8 cellular contexts compared by ENCODE assay signal in genomic region chr1:6554031-6554906, GRCh38. TPM values are rescaled to one million over a fixed set of nuclear protein-coding genes. Genes with fewer than 3 reads are reported as not detected.
A peak's percentile ranks its signal among the peaks of the same experiment; 100 is the strongest.
DNase-seq lines count a peak whose midpoint lies in the region; ATAC-seq and TF ChIP-seq lines count a peak whose summit lies in the region.

TSS of gene NOL9 (minus strand) at chr1:6554513. CDS start at chr1:6554502, 11 bp downstream.

- peaks cover 16% of the 10 kb centered on the region for H3K4me1 Mint-ChIP-seq in activated CD4-positive, alpha-beta T cell treated with anti-CD3 and anti-CD28 coated beads, Interleukin-2, amount 10 ng/mL, durations not matched to agents 7 days and 5 days
- peaks cover 16% of the 10 kb centered on the region for H3K4me1 Mint-ChIP-seq in dendritic cell treated with granulocyte-macrophage colony-stimulating factor and Interleukin-4, amounts not matched to agents 40 ng/mL and 50 ng/mL, for 4 days (ENCODE audit: low read depth)

- CTCF ChIA-PET in activated CD4-positive, alpha-beta T cell treated with anti-CD3 and anti-CD28 coated beads, Interleukin-2, amount 10 ng/mL, durations not matched to agents 7 days and 5 days (lab: Charles Lee): interaction anchor here (0.7 to 3.9 kb wide), 31 partner anchors 8 to 245 kb away, joined by 3 to 49 read pairs (median 4); partner anchors contain the start of genes DNAJC11, KLHL21 and ZBTB48

- peak; percentile 35 to 90 (median 84) for DNase-seq in C1 segment of cervical spinal cord (lab: John Stamatoyannopoulos, UW)
- peak; percentile 94 for DNase-seq in GM19240 (ENCODE audit: insufficient read length, low spot score)
- peak; percentile 88 for DNase-seq in NCI-H526 treated with DMSO at 0.1 percent for 48 hours (lab: John Stamatoyannopoulos, UW)
- peak; percentile 94 for DNase-seq in activated CD4-positive, alpha-beta T cell treated with anti-CD3 and anti-CD28 coated beads, Interleukin-2, amount 10 ng/mL, durations not matched to agents 7 days and 5 days
- DNase-seq in left lung: peak; percentile 94 to 100
- peak; percentile 94 to 96 for DNase-seq in stimulated activated CD4-positive, alpha-beta T cell treated with anti-CD3 and anti-CD28 coated beads, Interleukin-2, amount 100 ng/mL, for 48 hours

- no peaks in the 10 kb centered on the region for H3K27me3 ChIP-seq in left lung

- H3K27ac Mint-ChIP-seq in activated CD4-positive, alpha-beta T cell treated with anti-CD3 and anti-CD28 coated beads, Interleukin-2, amount 10 ng/mL, durations not matched to agents 7 days and 5 days: peak within 1 kb of the TSS; percentile 79
- H3K27ac Mint-ChIP-seq in dendritic cell treated with granulocyte-macrophage colony-stimulating factor and Interleukin-4, amounts not matched to agents 40 ng/mL and 50 ng/mL, for 4 days: peak within 1 kb of the TSS; percentile 60

- H3K27ac ChIP-seq in left lung: peak within 1 kb of the TSS in 1 of 2 donors; percentile 80

- peaks cover 12% of the 10 kb centered on the region for H3K36me3 Mint-ChIP-seq in activated CD4-positive, alpha-beta T cell treated with anti-CD3 and anti-CD28 coated beads, Interleukin-2, amount 10 ng/mL, durations not matched to agents 7 days and 5 days (ENCODE audit: low read depth)
- H3K36me3 Mint-ChIP-seq in dendritic cell treated with granulocyte-macrophage colony-stimulating factor and Interleukin-4, amounts not matched to agents 40 ng/mL and 50 ng/mL, for 4 days (ENCODE audit: low read depth): peaks cover 21% of the 10 kb centered on the region

- H3K36me3 ChIP-seq in left lung: peaks cover 0 to 21% of the 10 kb centered on the region in 2 donors

- H3K9me3 Mint-ChIP-seq in activated CD4-positive, alpha-beta T cell treated with anti-CD3 and anti-CD28 coated beads, Interleukin-2, amount 10 ng/mL, durations not matched to agents 7 days and 5 days: no peaks in the 10 kb centered on the region
- no peaks in the 10 kb centered on the region for H3K9me3 Mint-ChIP-seq in dendritic cell treated with granulocyte-macrophage colony-stimulating factor and Interleukin-4, amounts not matched to agents 40 ng/mL and 50 ng/mL, for 4 days

- intact Hi-C loops in dendritic cell treated with granulocyte-macrophage colony-stimulating factor and Interleukin-4, amounts not matched to agents 40 ng/mL and 50 ng/mL, for 4 days (cut with micrococcal nuclease): loop anchor here (1.0 to 5.0 kb wide), 3 partner anchors 25 to 59 kb away; partner anchors contain the start of genes KLHL21, PHF13 and ZBTB48
- intact Hi-C loops in left lung (cut with DNase I): no loop called here

- H3K4me3 ChIP-seq in left lung: peak within 1 kb of the TSS; percentile 97 to 99

- no peaks in the 10 kb centered on the region for H3K9me3 ChIP-seq in left lung

- H3K4me1 ChIP-seq in left lung: peaks cover 16 to 28% of the 10 kb centered on the region in 2 donors

- H3K27me3 Mint-ChIP-seq in activated CD4-positive, alpha-beta T cell treated with anti-CD3 and anti-CD28 coated beads, Interleukin-2, amount 10 ng/mL, durations not matched to agents 7 days and 5 days: no peaks in the 10 kb centered on the region
- H3K27me3 Mint-ChIP-seq in dendritic cell treated with granulocyte-macrophage colony-stimulating factor and Interleukin-4, amounts not matched to agents 40 ng/mL and 50 ng/mL, for 4 days: no peaks in the 10 kb centered on the region

- ATAC-seq in HG03460 (IDR thresholded peaks at IDR 0.05; ENCODE audit: unreplicated experiment): peak; percentile 92
- peak; percentile 100 for ATAC-seq in left lung

- H3K4me3 Mint-ChIP-seq in activated CD4-positive, alpha-beta T cell treated with anti-CD3 and anti-CD28 coated beads, Interleukin-2, amount 10 ng/mL, durations not matched to agents 7 days and 5 days: peak within 1 kb of the TSS; percentile 80
- H3K4me3 Mint-ChIP-seq in dendritic cell treated with granulocyte-macrophage colony-stimulating factor and Interleukin-4, amounts not matched to agents 40 ng/mL and 50 ng/mL, for 4 days: peak within 1 kb of the TSS; percentile 76

- POLR2A ChIA-PET in activated CD4-positive, alpha-beta T cell treated with anti-CD3 and anti-CD28 coated beads, Interleukin-2, amount 10 ng/mL, durations not matched to agents 7 days and 5 days (lab: Charles Lee): interaction anchor here (0.6 to 0.7 kb wide), 2 partner anchors 27 to 165 kb away, joined by 3 read pairs; no protein-coding TSS in a partner anchor

- peak; percentile 91 to 97 for TF ChIP-seq CTCF in left lung (IDR thresholded peaks at IDR 0.05)

RNA-seq across cellular contexts. Expression of gene NOL9, which starts in this region (rescaled TPM):
- total RNA-seq in activated CD4-positive, alpha-beta T cell treated with anti-CD3 and anti-CD28 coated beads, Interleukin-2, amount 10 ng/mL, durations not matched to agents 7 days and 5 days: 10 to 100 TPM; 42.7 to 44.5 TPM
- 10 to 100 TPM; 24.4 to 30.8 TPM for total RNA-seq in left lung
